Comparison of ENCODE assay signal across 14 cellular contexts in the genomic region with DNA sequence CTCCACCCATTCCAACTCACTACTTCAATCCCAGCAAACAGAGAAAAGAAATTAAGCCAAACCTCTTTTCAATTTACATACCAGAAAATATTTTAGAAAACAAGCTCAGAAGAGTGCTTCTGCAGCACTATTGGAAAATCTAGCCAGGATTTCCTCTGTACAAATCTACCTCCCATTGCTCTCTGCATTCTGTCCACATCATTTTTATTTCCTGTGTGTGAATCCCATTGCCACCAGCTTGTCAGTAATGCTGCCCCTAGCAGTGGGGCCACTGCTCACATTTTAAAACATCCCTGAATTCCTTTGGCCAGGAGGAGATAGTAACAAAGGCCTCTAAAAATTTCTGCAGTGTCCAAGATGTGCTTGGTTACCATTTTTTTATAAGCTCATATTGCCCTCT.
A peak's percentile ranks its signal among the peaks of the same experiment; 100 is the strongest.
DNase-seq lines count a peak whose midpoint lies in the region; ATAC-seq and TF ChIP-seq lines count a peak whose summit lies in the region.
"Had no signal": no experiment of that assay in that cellular context is flagged by ENCODE, and none has a peak within 500 bp of the region (broad histone marks: within the 10 kb centered on the region; RNA-seq: fewer than 3 reads in every experiment).

No MANE protein-coding gene starts in this region.

- no peaks in the 10 kb centered on the region for H4K20me1 ChIP-seq in PC-3 (ENCODE audit: low read length)

- no TSS peak for BruUV-seq in A673 (replicated peaks; lab: Mats Ljungman, UMichigan)
- no TSS peak for BruUV-seq in PC-3 (replicated peaks; lab: Mats Ljungman, UMichigan)

- H3K27me3 ChIP-seq in A673 (replicated peaks; ENCODE audit: insufficient read depth, low read depth, low read length, poor library complexity) = no peaks in the 10 kb centered on the region
- H3K27me3 ChIP-seq in PC-3 (ENCODE audit: low read length) = no peaks in the 10 kb centered on the region
- no peaks in the 10 kb centered on the region for H3K27me3 ChIP-seq in lower lobe of right lung (ENCODE audit: low read depth)
- H3K27me3 ChIP-seq in thyroid gland = no peaks in the 10 kb centered on the region
- H3K27me3 ChIP-seq: BE2C had no signal

- H3K9me3 Mint-ChIP-seq in activated T-helper 2 cell treated with anti-CD3 and anti-CD28 coated beads, Interferon-gamma antibody, Interleukin-2, Interleukin-4, amounts not matched to agents 10 μg/mL and 5 μg/mL and 100 μg/mL, durations not matched to agents 14 hours and 24 hours and 36 hours = peaks cover 6% of the 10 kb centered on the region

- H3K27ac Mint-ChIP-seq in activated T-helper 2 cell treated with anti-CD3 and anti-CD28 coated beads, Interferon-gamma antibody, Interleukin-2, Interleukin-4, amounts not matched to agents 10 μg/mL and 5 μg/mL and 100 μg/mL, durations not matched to agents 14 hours and 24 hours and 36 hours = no peak overlapping the region
- H3K27ac Mint-ChIP-seq: CD4-positive, alpha-beta memory T cell had no signal

- POLR2A ChIA-PET in A673 (lab: Charles Lee; ENCODE audit: low non-redundant PET) = no interaction called here
- POLR2A ChIA-PET in PC-3 (lab: Charles Lee; ENCODE audit: unreplicated experiment) = interaction anchor here (0.7 kb wide), 1 partner anchor 254 kb away, joined by 4 read pairs; no protein-coding TSS in a partner anchor

- DNase-seq in A673 (ENCODE audit: low spot score) (no peak), PC-3 (no peak), lower lobe of right lung (no peak), thyroid gland (no peak), Kasumi-1 (lab: John Stamatoyannopoulos, UW) (no peak), foreskin fibroblast (no peak), epidermal melanocyte (ENCODE audit: insufficient read length, low spot score) (no peak)
- no peak for DNase-seq in activated T-helper 2 cell treated with anti-CD3 and anti-CD28 coated beads, Interferon-gamma antibody, Interleukin-2, Interleukin-4, amounts not matched to agents 10 μg/mL and 5 μg/mL and 100 μg/mL, durations not matched to agents 14 hours and 24 hours and 36 hours (ENCODE audit: low spot score)
- DNase-seq: BE2C; CD4-positive, alpha-beta memory T cell; DND-41; GDM1 had no signal

- no peak overlapping the region for H3K4me3 ChIP-seq in A673 (ENCODE audit: low read depth, low read length, poor library complexity, severe bottlenecking)
- no peak overlapping the region for H3K4me3 ChIP-seq in PC-3 (ENCODE audit: low read length)
- H3K4me3 ChIP-seq in lower lobe of right lung = no peak overlapping the region
- H3K4me3 ChIP-seq in thyroid gland (replicated peaks in 1 of 3) = no peak overlapping the region
- no peak overlapping the region for H3K4me3 ChIP-seq in foreskin fibroblast (ENCODE audit: low read depth in 1 of 2, low read length in 2 of 2)

- H3F3A ChIP-seq in PC-3 (ENCODE audit: low read length, unreplicated experiment) = no peaks in the 10 kb centered on the region

- no peak overlapping the region for H3K4me3 Mint-ChIP-seq in activated T-helper 2 cell treated with anti-CD3 and anti-CD28 coated beads, Interferon-gamma antibody, Interleukin-2, Interleukin-4, amounts not matched to agents 10 μg/mL and 5 μg/mL and 100 μg/mL, durations not matched to agents 14 hours and 24 hours and 36 hours (ENCODE audit: low read depth)
- H3K4me3 Mint-ChIP-seq: CD4-positive, alpha-beta memory T cell had no signal

- TF ChIP-seq CTCF in A673 (conservative IDR thresholded peaks at IDR 0.05; ENCODE audit: low read depth, low read length) (no peak), PC-3 (conservative IDR thresholded peaks at IDR 0.05; ENCODE audit: low read depth, low read length) (no peak), lower lobe of right lung (IDR thresholded peaks at IDR 0.05) (no peak), thyroid gland (IDR thresholded peaks at IDR 0.05) (no peak), foreskin fibroblast (IDR thresholded peaks at IDR 0.05; ENCODE audit: low read depth, low read length) (no peak)

- CTCF ChIA-PET in A673 (lab: Charles Lee) (no interaction called here), PC-3 (lab: Charles Lee) (no interaction called here)

- H2AFZ ChIP-seq in PC-3 (ENCODE audit: low read length) = no peak overlapping the region

- no peaks in the 10 kb centered on the region for H3K36me3 Mint-ChIP-seq in activated T-helper 2 cell treated with anti-CD3 and anti-CD28 coated beads, Interferon-gamma antibody, Interleukin-2, Interleukin-4, amounts not matched to agents 10 μg/mL and 5 μg/mL and 100 μg/mL, durations not matched to agents 14 hours and 24 hours and 36 hours (ENCODE audit: low read depth)
- H3K36me3 Mint-ChIP-seq: CD4-positive, alpha-beta memory T cell had no signal

- no peak overlapping the region for H3K9ac ChIP-seq in PC-3 (ENCODE audit: low read length)

- H3K36me3 ChIP-seq in A673 (ENCODE audit: insufficient read depth, low read length, poor library complexity, severe bottlenecking) (no peaks in the 10 kb centered on the region), PC-3 (ENCODE audit: low read depth, low read length) (no peaks in the 10 kb centered on the region), lower lobe of right lung (no peaks in the 10 kb centered on the region), thyroid gland (no peaks in the 10 kb centered on the region)
- H3K36me3 ChIP-seq: BE2C had no signal

- no peak for TF ChIP-seq POLR2A in thyroid gland (IDR thresholded peaks at IDR 0.05)

- H3K4me1 Mint-ChIP-seq in activated T-helper 2 cell treated with anti-CD3 and anti-CD28 coated beads, Interferon-gamma antibody, Interleukin-2, Interleukin-4, amounts not matched to agents 10 μg/mL and 5 μg/mL and 100 μg/mL, durations not matched to agents 14 hours and 24 hours and 36 hours (ENCODE audit: low read depth) = peaks cover 7% of the 10 kb centered on the region
- H3K4me1 Mint-ChIP-seq: CD4-positive, alpha-beta memory T cell had no signal

- H3K9me3 ChIP-seq in A673 (ENCODE audit: low read depth, low read length, poor library complexity, severe bottlenecking) (peaks cover 4% of the 10 kb centered on the region), PC-3 (ENCODE audit: low read length) (no peaks in the 10 kb centered on the region), lower lobe of right lung (no peaks in the 10 kb centered on the region), thyroid gland (no peaks in the 10 kb centered on the region)
- H3K9me3 ChIP-seq: BE2C had no signal

- intact Hi-C loops in A673 (cut with micrococcal nuclease; ENCODE audit: unreplicated experiment) (no loop called here), PC-3 (cut with micrococcal nuclease) (no loop called here), lower lobe of right lung (cut with DNase I) (no loop called here), thyroid gland (cut with DNase I) (no loop called here)
- intact Hi-C loops in activated T-helper 2 cell treated with anti-CD3 and anti-CD28 coated beads, Interferon-gamma antibody, Interleukin-2, Interleukin-4, amounts not matched to agents 10 μg/mL and 5 μg/mL and 100 μg/mL, durations not matched to agents 14 hours and 24 hours and 36 hours (cut with micrococcal nuclease) = no loop called here

- H3K79me2 ChIP-seq in PC-3 (ENCODE audit: low read length) = no peaks in the 10 kb centered on the region

- H3K27me3 Mint-ChIP-seq in activated T-helper 2 cell treated with anti-CD3 and anti-CD28 coated beads, Interferon-gamma antibody, Interleukin-2, Interleukin-4, amounts not matched to agents 10 μg/mL and 5 μg/mL and 100 μg/mL, durations not matched to agents 14 hours and 24 hours and 36 hours (ENCODE audit: low read depth) = peaks cover 2% of the 10 kb centered on the region

- H3K4me1 ChIP-seq in A673 (ENCODE audit: insufficient read depth, low read length, poor library complexity, severe bottlenecking) (peaks cover 41% of the 10 kb centered on the region), PC-3 (ENCODE audit: insufficient read depth, low read length) (peaks cover 23% of the 10 kb centered on the region), lower lobe of right lung (peaks cover 17% of the 10 kb centered on the region), thyroid gland (peaks cover 32 to 38% of the 10 kb centered on the region in 2 donors)
- H3K4me1 ChIP-seq: BE2C had no signal

- H3K4me2 ChIP-seq in PC-3 (ENCODE audit: low read length) = 0 out of 2 replicates have a peak overlapping the region, but pooled peaks have one; percentile 12

- no peaks in the 10 kb centered on the region for H3K9me2 ChIP-seq in PC-3 (replicated peaks; ENCODE audit: low read length)

- peak overlapping the region; percentile 38 for H3K27ac ChIP-seq in A673 (ENCODE audit: low read depth, low read length, poor library complexity, severe bottlenecking)
- peak overlapping the region; percentile 19; the same call in 1 of the 2 replicates for H3K27ac ChIP-seq in PC-3 (ENCODE audit: low read length)
- peak overlapping the region; percentile 42 for H3K27ac ChIP-seq in lower lobe of right lung
- peak overlapping the region; percentile 55 to 72 (median 58) for H3K27ac ChIP-seq in thyroid gland
- H3K27ac ChIP-seq: C4-2B had no signal

- no peak for ATAC-seq in PC-3
- no peak for ATAC-seq in lower lobe of right lung
- ATAC-seq: HepG2 had no signal
